In the genomic region with DNA sequence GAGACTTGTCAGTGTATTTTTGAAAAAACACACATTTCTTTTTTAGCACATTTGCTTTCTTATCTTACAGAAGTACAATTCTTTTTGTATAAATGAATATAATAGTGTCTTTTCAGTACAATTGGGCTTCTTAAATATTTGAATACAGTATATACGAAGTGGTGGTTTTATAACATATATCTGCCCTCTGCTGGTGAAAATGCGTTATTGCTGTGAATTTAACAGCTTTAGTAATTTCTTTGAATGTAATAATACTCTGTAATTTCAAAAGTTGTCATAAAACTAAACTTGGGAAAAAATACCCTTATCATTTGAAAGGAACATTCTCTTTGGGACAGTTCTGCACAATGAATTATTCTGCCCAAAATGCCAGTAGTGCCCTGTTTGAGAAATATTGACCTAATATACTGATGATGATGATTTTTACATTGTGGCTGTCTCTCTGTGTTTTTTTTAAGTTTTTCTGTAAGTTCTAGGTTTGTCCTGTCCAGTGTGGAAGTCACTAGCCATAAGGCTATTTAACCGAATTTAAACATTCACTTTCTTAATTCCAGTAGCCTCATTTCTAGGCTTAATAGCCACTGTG, we compare ENCODE assay signal across 1 cellular context.
TF ChIP-seq lines count a peak whose summit lies in the region.

No MANE protein-coding gene starts in this region.

TF ChIP-seq in HepG2, 621 proteins besides CTCF, POLR2A, EP300 and RAD21 (continued from another document):
- TF ChIP-seq ZKSCAN1 (IDR thresholded peaks at IDR 0.05; ENCODE audit: low read length) (no peak), FOXP1 (IDR thresholded peaks at IDR 0.05) (no peak), FOXP1 (CRISPR knock-in tag; IDR thresholded peaks at IDR 0.05) (no peak), ZNF446 (CRISPR knock-in tag; IDR thresholded peaks at IDR 0.05) (no peak)
- TF ChIP-seq, protein P1, sequence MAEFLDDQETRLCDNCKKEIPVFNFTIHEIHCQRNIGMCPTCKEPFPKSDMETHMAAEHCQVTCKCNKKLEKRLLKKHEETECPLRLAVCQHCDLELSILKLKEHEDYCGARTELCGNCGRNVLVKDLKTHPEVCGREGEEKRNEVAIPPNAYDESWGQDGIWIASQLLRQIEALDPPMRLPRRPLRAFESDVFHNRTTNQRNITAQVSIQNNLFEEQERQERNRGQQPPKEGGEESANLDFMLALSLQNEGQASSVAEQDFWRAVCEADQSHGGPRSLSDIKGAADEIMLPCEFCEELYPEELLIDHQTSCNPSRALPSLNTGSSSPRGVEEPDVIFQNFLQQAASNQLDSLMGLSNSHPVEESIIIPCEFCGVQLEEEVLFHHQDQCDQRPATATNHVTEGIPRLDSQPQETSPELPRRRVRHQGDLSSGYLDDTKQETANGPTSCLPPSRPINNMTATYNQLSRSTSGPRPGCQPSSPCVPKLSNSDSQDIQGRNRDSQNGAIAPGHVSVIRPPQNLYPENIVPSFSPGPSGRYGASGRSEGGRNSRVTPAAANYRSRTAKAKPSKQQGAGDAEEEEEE (CRISPR knock-in tag; IDR thresholded peaks at IDR 0.05; ENCODE audit: borderline replicate concordance) = no peak
- TF ChIP-seq, protein P2, sequence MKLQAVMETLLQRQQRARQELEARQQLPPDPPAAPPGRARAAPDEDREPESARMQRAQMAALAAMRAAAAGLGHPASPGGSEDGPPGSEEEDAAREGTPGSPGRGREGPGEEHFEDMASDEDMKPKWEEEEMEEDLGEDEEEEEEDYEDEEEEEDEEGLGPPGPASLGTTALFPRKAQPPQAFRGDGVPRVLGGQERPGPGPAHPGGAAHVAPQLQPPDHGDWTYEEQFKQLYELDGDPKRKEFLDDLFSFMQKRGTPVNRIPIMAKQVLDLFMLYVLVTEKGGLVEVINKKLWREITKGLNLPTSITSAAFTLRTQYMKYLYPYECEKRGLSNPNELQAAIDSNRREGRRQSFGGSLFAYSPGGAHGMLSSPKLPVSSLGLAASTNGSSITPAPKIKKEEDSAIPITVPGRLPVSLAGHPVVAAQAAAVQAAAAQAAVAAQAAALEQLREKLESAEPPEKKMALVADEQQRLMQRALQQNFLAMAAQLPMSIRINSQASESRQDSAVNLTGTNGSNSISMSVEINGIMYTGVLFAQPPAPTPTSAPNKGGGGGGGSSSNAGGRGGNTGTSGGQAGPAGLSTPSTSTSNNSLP (IDR thresholded peaks at IDR 0.05; ENCODE audit: low read depth, low read length) = 0 out of 2 replicates have a peak, but pooled peaks have one; percentile 18
